Comparison of ENCODE assay signal across 8 cellular contexts in the genomic region with DNA sequence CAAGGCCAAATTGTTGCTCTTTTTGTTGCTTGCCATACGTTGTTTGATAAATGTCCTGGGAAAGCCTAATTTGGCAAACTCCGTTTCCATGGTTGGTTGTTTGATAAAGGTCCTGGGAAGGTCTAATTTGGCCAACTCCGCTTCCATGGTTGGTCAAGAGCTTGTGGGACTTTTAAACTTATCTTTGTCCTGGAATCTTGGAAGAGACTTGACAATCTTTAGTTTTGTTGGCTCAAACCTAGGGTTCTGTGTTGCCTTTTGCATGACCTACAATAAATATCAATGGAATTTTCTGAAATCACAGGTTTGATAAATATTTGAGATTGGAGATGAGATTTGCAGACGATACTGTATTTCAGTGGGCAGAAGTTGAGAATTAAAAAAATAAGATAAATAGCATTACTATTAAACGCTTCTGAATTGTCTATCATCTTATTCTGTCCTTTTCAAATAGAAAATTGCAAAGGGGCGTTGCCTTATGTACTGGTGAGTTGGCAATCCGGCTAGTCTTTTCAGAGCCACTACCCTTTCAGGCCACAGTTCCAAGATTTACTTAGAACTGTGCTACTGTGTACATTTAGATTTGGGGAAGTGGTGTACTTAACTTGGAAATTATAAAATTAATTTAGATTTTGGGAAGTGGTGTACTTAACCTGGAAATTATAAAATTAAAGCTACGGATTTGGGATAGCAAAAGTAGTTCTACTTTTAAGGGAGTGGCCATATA. TPM values are rescaled to one million over a fixed set of nuclear protein-coding genes. Genes with fewer than 3 reads are reported as not detected.
A peak's percentile ranks its signal among the peaks of the same experiment; 100 is the strongest.
DNase-seq lines count a peak whose midpoint lies in the region; ATAC-seq lines count a peak whose summit lies in the region.

No MANE protein-coding gene starts in this region.

- H3K4me1 Mint-ChIP-seq in activated naive CD8-positive, alpha-beta T cell treated with anti-CD3 and anti-CD28 coated beads, Interleukin-2, amount 10 ng/mL, durations not matched to agents 7 days and 5 days, result peaks cover 20% of the 10 kb centered on the region

- POLR2A ChIA-PET in activated naive CD8-positive, alpha-beta T cell treated with anti-CD3 and anti-CD28 coated beads, Interleukin-2, amount 10 ng/mL, durations not matched to agents 7 days and 5 days (lab: Charles Lee), result interaction anchor here (2.1 kb wide), 1 partner anchor 31 kb away, joined by 15 read pairs; the partner anchor contains the start of gene RPL34

- peaks cover 11% of the 10 kb centered on the region for H3K36me3 Mint-ChIP-seq in activated naive CD8-positive, alpha-beta T cell treated with anti-CD3 and anti-CD28 coated beads, Interleukin-2, amount 10 ng/mL, durations not matched to agents 7 days and 5 days

- no peaks in the 10 kb centered on the region for H3K9me3 ChIP-seq in KOPT-K1 (ENCODE audit: insufficient read depth, low read length, poor library complexity, severe bottlenecking)

- peak overlapping the region; percentile 87 for H3K4me3 Mint-ChIP-seq in activated naive CD8-positive, alpha-beta T cell treated with anti-CD3 and anti-CD28 coated beads, Interleukin-2, amount 10 ng/mL, durations not matched to agents 7 days and 5 days

- ATAC-seq in activated naive CD8-positive, alpha-beta T cell treated with anti-CD3 and anti-CD28 coated beads, Interleukin-2, amount 10 ng/mL, durations not matched to agents 7 days and 5 days (ENCODE audit: low read depth), result no peak
- ATAC-seq in HG03135 (IDR thresholded peaks at IDR 0.05; ENCODE audit: unreplicated experiment), result no peak

- DNase-seq in SIG-M5 treated with dmso at 0.1 percent for 504 hours (lab: John Stamatoyannopoulos, UW; ENCODE audit: unreplicated experiment), result peak; percentile 69
- no peak for DNase-seq in SIG-M5 (lab: John Stamatoyannopoulos, UW)
- no peak for DNase-seq in activated naive CD8-positive, alpha-beta T cell treated with anti-CD3 and anti-CD28 coated beads, Interleukin-2, amount 10 ng/mL, durations not matched to agents 7 days and 5 days
- DNase-seq in NCI-H2081 treated with DMSO at 0.1 percent for 48 hours (lab: John Stamatoyannopoulos, UW), result no peak

- H3K27ac Mint-ChIP-seq in activated naive CD8-positive, alpha-beta T cell treated with anti-CD3 and anti-CD28 coated beads, Interleukin-2, amount 10 ng/mL, durations not matched to agents 7 days and 5 days, result peak overlapping the region; percentile 78

- H3K4me3 ChIP-seq in iPS-11a (ENCODE audit: low read depth, low read length), result peak overlapping the region; percentile 97
- peak overlapping the region; percentile 54 to 92 (median 77) for H3K4me3 ChIP-seq in skin epidermis

- H3K27me3 Mint-ChIP-seq in activated naive CD8-positive, alpha-beta T cell treated with anti-CD3 and anti-CD28 coated beads, Interleukin-2, amount 10 ng/mL, durations not matched to agents 7 days and 5 days, result no peaks in the 10 kb centered on the region

- peaks cover 15% of the 10 kb centered on the region for H3K36me3 ChIP-seq in KOPT-K1 (ENCODE audit: insufficient read depth, low read length)

- H3K27ac ChIP-seq in KOPT-K1 (ENCODE audit: low read depth, low read length, poor library complexity, severe bottlenecking) (peak overlapping the region; percentile 67), skin epidermis (peak overlapping the region; percentile 47 to 97 (median 91))

- H3K9me3 Mint-ChIP-seq in activated naive CD8-positive, alpha-beta T cell treated with anti-CD3 and anti-CD28 coated beads, Interleukin-2, amount 10 ng/mL, durations not matched to agents 7 days and 5 days, result no peaks in the 10 kb centered on the region

RNA-seq across cellular contexts. Expression of gene OSTC, which starts 0.8 kb away (rescaled TPM):
- 10 to 100 TPM; 55.0 to 58.4 TPM for total RNA-seq in activated naive CD8-positive, alpha-beta T cell treated with anti-CD3 and anti-CD28 coated beads, Interleukin-2, amount 10 ng/mL, durations not matched to agents 7 days and 5 days

RNA-seq across cellular contexts. Expression of gene RPL34, which starts 30.9 kb away (rescaled TPM):
- total RNA-seq in activated naive CD8-positive, alpha-beta T cell treated with anti-CD3 and anti-CD28 coated beads, Interleukin-2, amount 10 ng/mL, durations not matched to agents 7 days and 5 days, result 1,000 to 10,000 TPM; 1,432 to 1,506 TPM
